1 cellular context compared by ENCODE assay signal in genomic region chr2:135985018-135985825, GRCh38.
A peak's percentile ranks its signal among the peaks of the same experiment; 100 is the strongest.
TF ChIP-seq lines count a peak whose summit lies in the region.

DARS1 (minus strand) TSS chr2:135985626; CDS start chr2:135985468, 158 bp downstream.

TF ChIP-seq in HepG2, 621 proteins besides CTCF, POLR2A, EP300 and RAD21 (continued from another document and continues in another):
- TF ChIP-seq BRF2 (CRISPR knock-in tag; IDR thresholded peaks at IDR 0.05) = no peak; the same call in 1 of the 2 replicates
- peak; percentile 71 for TF ChIP-seq HES4 (CRISPR knock-in tag; IDR thresholded peaks at IDR 0.05; ENCODE audit: borderline replicate concordance)
- TF ChIP-seq ZNF788 (CRISPR knock-in tag; IDR thresholded peaks at IDR 0.05; ENCODE audit: borderline replicate concordance) = no peak
- no peak for TF ChIP-seq ZFP36 (IDR thresholded peaks at IDR 0.05; ENCODE audit: borderline replicate concordance, low read depth, low read length, partially characterized antibody)
- no peak for TF ChIP-seq SP2 (CRISPR knock-in tag; IDR thresholded peaks at IDR 0.05)
- TF ChIP-seq ZNF253 (CRISPR knock-in tag; IDR thresholded peaks at IDR 0.05; ENCODE audit: borderline replicate concordance) = peak; percentile 85; the same call in 1 of the 2 replicates
- TF ChIP-seq RFX1 (IDR thresholded peaks at IDR 0.05) = no peak; the same call in 1 of the 2 replicates
- no peak for TF ChIP-seq ZNF138 (CRISPR knock-in tag; IDR thresholded peaks at IDR 0.05; ENCODE audit: low read depth)
- TF ChIP-seq ELF1 (CRISPR knock-in tag; IDR thresholded peaks at IDR 0.05) = peak; percentile 89
- TF ChIP-seq PPARG (CRISPR knock-in tag; conservative IDR thresholded peaks at IDR 0.05) = no peak; the same call in 1 of the 2 replicates
- no peak; the same call in none of the 2 replicates for TF ChIP-seq ZNF850 (CRISPR knock-in tag; conservative IDR thresholded peaks at IDR 0.05)
- no peak; the same call in 1 of the 2 replicates for TF ChIP-seq MYNN (CRISPR knock-in tag; IDR thresholded peaks at IDR 0.05; ENCODE audit: low read depth)
- TF ChIP-seq ZNF124 (CRISPR knock-in tag; IDR thresholded peaks at IDR 0.05) = no peak; the same call in 1 of the 2 replicates
- peak; percentile 75; the same call in 1 of the 2 replicates for TF ChIP-seq HDAC1 (CRISPR knock-in tag; IDR thresholded peaks at IDR 0.05)
- peak; percentile 84 for TF ChIP-seq KMT2B (CRISPR knock-in tag; IDR thresholded peaks at IDR 0.05)
- TF ChIP-seq ZFP36L2 (CRISPR knock-in tag; IDR thresholded peaks at IDR 0.05) = peak; percentile 61; the same call in 1 of the 2 replicates
- no peak; the same call in 1 of the 2 replicates for TF ChIP-seq ESRRA (CRISPR knock-in tag; IDR thresholded peaks at IDR 0.05; ENCODE audit: low read depth)
- peak; percentile 77 for TF ChIP-seq TFE3 (CRISPR knock-in tag; IDR thresholded peaks at IDR 0.05)
- no peak for TF ChIP-seq ZNF496 (CRISPR knock-in tag; IDR thresholded peaks at IDR 0.05; ENCODE audit: insufficient replicate concordance)
- TF ChIP-seq FOXP1 (IDR thresholded peaks at IDR 0.05) = no peak
- peak; percentile 27; the same call in 1 of the 2 replicates for TF ChIP-seq FOXP1 (CRISPR knock-in tag; IDR thresholded peaks at IDR 0.05)
- TF ChIP-seq ZNF326 (CRISPR knock-in tag; IDR thresholded peaks at IDR 0.05; ENCODE audit: borderline replicate concordance) = no peak
- TF ChIP-seq HNF4A (CRISPR knock-in tag; IDR thresholded peaks at IDR 0.05) = no peak
- TF ChIP-seq SIX1 (CRISPR knock-in tag; IDR thresholded peaks at IDR 0.05; ENCODE audit: borderline replicate concordance) = no peak
- TF ChIP-seq KLF9 (CRISPR knock-in tag; IDR thresholded peaks at IDR 0.05; ENCODE audit: low read depth) = no peak
- peak; percentile 52 for TF ChIP-seq DBP (CRISPR knock-in tag; IDR thresholded peaks at IDR 0.05; ENCODE audit: not compliant biosample characterization)
- TF ChIP-seq ZNF576 (CRISPR knock-in tag; IDR thresholded peaks at IDR 0.05) = no peak
- peak; percentile 13; the same call in 1 of the 2 replicates for TF ChIP-seq NCOA2 (CRISPR knock-in tag; IDR thresholded peaks at IDR 0.05)
- TF ChIP-seq FOXP4 (CRISPR knock-in tag; IDR thresholded peaks at IDR 0.05) = peak; percentile 49
- no peak for TF ChIP-seq PREB (CRISPR knock-in tag; IDR thresholded peaks at IDR 0.05)
- peak; percentile 74 for TF ChIP-seq DRAP1 (CRISPR knock-in tag; IDR thresholded peaks at IDR 0.05)
- peak; percentile 83 for TF ChIP-seq ZNF333 (CRISPR knock-in tag; IDR thresholded peaks at IDR 0.05; ENCODE audit: borderline replicate concordance)
- TF ChIP-seq ZSCAN31 (CRISPR knock-in tag; IDR thresholded peaks at IDR 0.05; ENCODE audit: low read depth) = peak; percentile 10
- peak; percentile 87 for TF ChIP-seq ZNF574 (CRISPR knock-in tag; IDR thresholded peaks at IDR 0.05)
- TF ChIP-seq ZNF549 (CRISPR knock-in tag; IDR thresholded peaks at IDR 0.05) = no peak
- TF ChIP-seq GPBP1L1 (CRISPR knock-in tag; IDR thresholded peaks at IDR 0.05) = no peak
- TF ChIP-seq ZNF550 (CRISPR knock-in tag; IDR thresholded peaks at IDR 0.05; ENCODE audit: borderline replicate concordance) = 0 out of 2 replicates have a peak, but pooled peaks have one; percentile 59
- peak; percentile 87 for TF ChIP-seq HOMEZ (CRISPR knock-in tag; IDR thresholded peaks at IDR 0.05; ENCODE audit: low read depth)
- no peak for TF ChIP-seq SUZ12 (IDR thresholded peaks at IDR 0.05; ENCODE audit: low read depth, low read length)
- peak; percentile 70; the same call in 1 of the 2 replicates for TF ChIP-seq FOXK1 (CRISPR knock-in tag; IDR thresholded peaks at IDR 0.05; ENCODE audit: borderline replicate concordance, low read depth)
- TF ChIP-seq ZNF331 (CRISPR knock-in tag; IDR thresholded peaks at IDR 0.05) = peak; percentile 42
- TF ChIP-seq ZNF781 (CRISPR knock-in tag; IDR thresholded peaks at IDR 0.05; ENCODE audit: borderline replicate concordance, not compliant biosample characterization) = peak; percentile 72
- TF ChIP-seq HNRNPLL (IDR thresholded peaks at IDR 0.05; ENCODE audit: low read depth, low read length, poor library complexity, severe bottlenecking) = peak; percentile 95
- no peak for TF ChIP-seq ZNF282 (IDR thresholded peaks at IDR 0.05; ENCODE audit: partially characterized antibody)
- TF ChIP-seq EEA1 (CRISPR knock-in tag; IDR thresholded peaks at IDR 0.05; ENCODE audit: borderline replicate concordance) = peak; percentile 34; the same call in 1 of the 2 replicates
- TF ChIP-seq MXD1 (CRISPR knock-in tag; IDR thresholded peaks at IDR 0.05) = peak; percentile 84
- peak; percentile 83 for TF ChIP-seq ZNF431 (CRISPR knock-in tag; IDR thresholded peaks at IDR 0.05; ENCODE audit: borderline replicate concordance, low read depth)
- TF ChIP-seq RFXANK (CRISPR knock-in tag; IDR thresholded peaks at IDR 0.05) = peak; percentile 65; the same call in 1 of the 2 replicates
- peak; percentile 67 to 82; a peak in 2 of 4 replicates for TF ChIP-seq HMGXB4 (CRISPR knock-in tag; IDR thresholded peaks at IDR 0.05; ENCODE audit: borderline replicate concordance in 1 of 2, low read depth in 1 of 2)
- TF ChIP-seq HOXA7 (CRISPR knock-in tag; IDR thresholded peaks at IDR 0.05) = peak; percentile 89; the same call in 1 of the 2 replicates
- TF ChIP-seq NFRKB (IDR thresholded peaks at IDR 0.05) = no peak
- TF ChIP-seq POLR2G (IDR thresholded peaks at IDR 0.05; ENCODE audit: low read depth, low read length) = peak; percentile 96
- TF ChIP-seq KDM5B (CRISPR knock-in tag; IDR thresholded peaks at IDR 0.05; ENCODE audit: borderline replicate concordance) = peak; percentile 92; the same call in 1 of the 2 replicates
- TF ChIP-seq REXO4 (CRISPR knock-in tag; IDR thresholded peaks at IDR 0.05; ENCODE audit: borderline replicate concordance) = no peak
